15 cellular contexts compared by ENCODE assay signal in the genomic region with DNA sequence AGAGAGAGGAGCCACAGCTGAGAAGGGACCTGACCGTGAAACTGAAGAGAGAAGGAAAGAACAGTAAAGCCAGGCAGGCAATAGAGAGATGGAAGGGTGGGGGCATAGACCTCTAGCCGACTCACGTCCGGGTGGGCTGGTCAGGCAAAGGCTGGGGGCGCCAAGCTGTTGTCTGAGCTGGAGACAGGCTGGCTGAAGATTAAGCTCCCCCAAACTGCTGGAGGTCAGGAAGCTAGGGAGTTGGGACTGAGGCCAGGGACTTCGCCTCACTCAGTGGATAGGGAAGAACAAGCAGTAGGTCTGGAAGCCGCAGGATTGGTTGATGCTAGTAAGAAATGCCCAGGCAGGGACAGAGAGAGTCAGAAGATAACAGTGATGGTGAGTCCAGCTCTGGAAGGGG. TPM values are rescaled to one million over a fixed set of nuclear protein-coding genes. Genes with fewer than 3 reads are reported as not detected.
DNase-seq lines count a peak whose midpoint lies in the region; ATAC-seq and TF ChIP-seq lines count a peak whose summit lies in the region.
"Had no signal": no experiment of that assay in that cellular context is flagged by ENCODE, and none has a peak within 500 bp of the region (broad histone marks: within the 10 kb centered on the region; RNA-seq: fewer than 3 reads in every experiment).

No MANE protein-coding gene starts in this region.

- no peak for DNase-seq in Calu3
- DNase-seq in H7: peak; percentile 31
- DNase-seq in left kidney (ENCODE audit: low read depth, low spot score): peak; percentile 26
- DNase-seq in NCI-H146 treated with DMSO at 0.1 percent for 48 hours (lab: John Stamatoyannopoulos, UW; ENCODE audit: unreplicated experiment): no peak
- DNase-seq in NCI-H128 (lab: John Stamatoyannopoulos, UW; ENCODE audit: unreplicated experiment): no peak
- DNase-seq: BE2C; CD4-positive, alpha-beta memory T cell; DMS153; DMS79 treated with DMSO at 0.1 percent for 48 hours; H9 had no signal

- H3K27me3 Mint-ChIP-seq in Calu3 (ENCODE audit: unreplicated experiment): peaks cover 49% of the 10 kb centered on the region
- H3K27me3 Mint-ChIP-seq in stimulated activated memory B cell treated with anti-CD40 and anti-IgM and Interleukin-4, amounts not matched to agents 10 μg/mL and 1 μg/mL and 100 μg/mL, for 72 hours: peaks cover 52% of the 10 kb centered on the region

- TF ChIP-seq CTCF in Calu3 (IDR thresholded peaks at IDR 0.05; ENCODE audit: unreplicated experiment): no peak

- H3K4me1 Mint-ChIP-seq in Calu3 (ENCODE audit: low read depth, unreplicated experiment): peaks cover 7% of the 10 kb centered on the region
- H3K4me1 Mint-ChIP-seq in stimulated activated memory B cell treated with anti-CD40 and anti-IgM and Interleukin-4, amounts not matched to agents 10 μg/mL and 1 μg/mL and 100 μg/mL, for 72 hours: peaks cover 17% of the 10 kb centered on the region

- ATAC-seq in stimulated activated memory B cell treated with anti-CD40 and anti-IgM and Interleukin-4, amounts not matched to agents 10 μg/mL and 1 μg/mL and 100 μg/mL, for 72 hours: no peak
- ATAC-seq: GM23338, HepG2 had no signal

- H3K9me3 Mint-ChIP-seq in Calu3 (ENCODE audit: low read depth, unreplicated experiment): no peaks in the 10 kb centered on the region
- H3K9me3 Mint-ChIP-seq in stimulated activated memory B cell treated with anti-CD40 and anti-IgM and Interleukin-4, amounts not matched to agents 10 μg/mL and 1 μg/mL and 100 μg/mL, for 72 hours: no peaks in the 10 kb centered on the region
- H3K9me3 Mint-ChIP-seq: CD4-positive, alpha-beta memory T cell; GM23338; H9 had no signal

- no peaks in the 10 kb centered on the region for H3K36me3 ChIP-seq in H7 (replicated peaks; ENCODE audit: control insufficient read depth, insufficient read depth, low read length)
- H3K36me3 ChIP-seq: BE2C had no signal

- CTCF ChIA-PET in Calu3 (lab: Charles Lee): interaction anchor here (1.0 to 1.6 kb wide), 3 partner anchors 66 to 116 kb away, joined by 3 to 8 read pairs (median 6); no protein-coding TSS in a partner anchor

- H3K27ac Mint-ChIP-seq in Calu3 (ENCODE audit: unreplicated experiment): peak overlapping the region; percentile 6
- H3K27ac Mint-ChIP-seq in stimulated activated memory B cell treated with anti-CD40 and anti-IgM and Interleukin-4, amounts not matched to agents 10 μg/mL and 1 μg/mL and 100 μg/mL, for 72 hours: peak overlapping the region; percentile 35
- H3K27ac Mint-ChIP-seq: CD4-positive, alpha-beta memory T cell; GM23338; H9 had no signal

- peaks cover 7% of the 10 kb centered on the region for H3K36me3 Mint-ChIP-seq in Calu3 (ENCODE audit: insufficient read depth, unreplicated experiment)
- no peaks in the 10 kb centered on the region for H3K36me3 Mint-ChIP-seq in stimulated activated memory B cell treated with anti-CD40 and anti-IgM and Interleukin-4, amounts not matched to agents 10 μg/mL and 1 μg/mL and 100 μg/mL, for 72 hours
- H3K36me3 Mint-ChIP-seq: CD4-positive, alpha-beta memory T cell had no signal

- no TSS peak for BruUV-seq in Calu3 (replicated peaks; lab: Mats Ljungman, UMichigan)

- intact Hi-C loops in Calu3 (cut with micrococcal nuclease; ENCODE audit: unreplicated experiment): no loop called here

- peaks cover 91% of the 10 kb centered on the region for H3K27me3 ChIP-seq in H7 (ENCODE audit: control insufficient read depth, insufficient read depth, low read length)

- no peak overlapping the region for H3K4me3 ChIP-seq in H7 (ENCODE audit: insufficient read depth, low read depth, low read length)
- H3K4me3 ChIP-seq: A549, GM23338 had no signal

- no peak overlapping the region for H3K4me3 Mint-ChIP-seq in Calu3 (ENCODE audit: low read depth, unreplicated experiment)
- H3K4me3 Mint-ChIP-seq in stimulated activated memory B cell treated with anti-CD40 and anti-IgM and Interleukin-4, amounts not matched to agents 10 μg/mL and 1 μg/mL and 100 μg/mL, for 72 hours: no peak overlapping the region
- H3K4me3 Mint-ChIP-seq: CD4-positive, alpha-beta memory T cell; GM23338; H9 had no signal

RNA-seq across cellular contexts. Expression of gene PITX3, which starts 5.3 kb away (rescaled TPM):
- not detected in 2 replicates for total RNA-seq in Calu3 (2022)
- 0.17 TPM in 1 of 2 replicates, not detected in the other for total RNA-seq in H7 (2014; rRNA removed; shearing (Covaris generic))
- total RNA-seq: CD4-positive, alpha-beta memory T cell; GM23338; H9; HepG2; HT1080 had no signal

RNA-seq across cellular contexts. Expression of gene GBF1, which starts 9.3 kb away (rescaled TPM):
- total RNA-seq in Calu3 (2022): 34.6 and 36.1 TPM in 2 replicates
- 25.1 and 29.9 TPM in 2 replicates for total RNA-seq in H7 (2014; rRNA removed; shearing (Covaris generic))

RNA-seq across cellular contexts. Expression of gene ELOVL3, which starts 9.9 kb away (rescaled TPM):
- total RNA-seq in Calu3 (2022): 0.27 and 0.35 TPM in 2 replicates
- 0.14 TPM in 1 of 2 replicates, not detected in the other for total RNA-seq in H7 (2014; rRNA removed; shearing (Covaris generic))
- total RNA-seq: CD4-positive, alpha-beta memory T cell; H9; HT1080 had no signal

Comparison
In these comparisons a context has a peak if more than half of its experiments do, and no peak if none do; other contexts are left out.
1. DNase-seq: peak in H7 (single experiment) and left kidney (single experiment); none in Calu3 (single experiment), NCI-H146 treated with DMSO at 0.1 percent for 48 hours (single experiment) and NCI-H128 (single experiment).